Comparison of ENCODE assay signal across 19 cellular contexts in the genomic region with DNA sequence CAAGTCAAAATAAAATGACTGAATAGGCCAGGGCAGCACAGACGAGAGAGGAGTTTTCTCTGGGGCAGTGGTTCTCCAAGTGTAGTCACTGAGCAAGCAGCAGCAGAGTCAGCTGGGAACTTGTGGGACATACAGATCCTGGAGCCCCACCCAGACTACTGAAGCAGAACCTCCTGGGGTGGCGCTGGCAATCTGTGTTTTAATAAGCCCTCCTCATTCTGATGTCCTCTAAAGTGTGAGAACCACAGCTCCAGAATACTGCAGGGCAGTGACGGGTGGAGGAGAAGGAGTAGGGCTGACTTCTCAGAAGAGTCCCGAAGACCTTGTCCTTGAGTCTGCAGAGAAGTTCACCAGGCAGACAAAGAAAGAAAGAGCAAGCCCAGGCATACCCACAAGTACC.
DNase-seq lines count a peak whose midpoint lies in the region; ATAC-seq and TF ChIP-seq lines count a peak whose summit lies in the region.
"Had no signal": no experiment of that assay in that cellular context is flagged by ENCODE, and none has a peak within 500 bp of the region (broad histone marks: within the 10 kb centered on the region; RNA-seq: fewer than 3 reads in every experiment).

No MANE protein-coding gene starts in this region.

- TF ChIP-seq CTCF in mucosa of descending colon (IDR thresholded peaks at IDR 0.05): no peak
- no peak for TF ChIP-seq CTCF in thyroid gland (IDR thresholded peaks at IDR 0.05)

- no peaks in the 10 kb centered on the region for H3K27me3 ChIP-seq in thyroid gland

- no peaks in the 10 kb centered on the region for H3K36me3 Mint-ChIP-seq in activated CD4-positive, alpha-beta T cell treated with anti-CD3 and anti-CD28 coated beads, Interleukin-2, amount 10 ng/mL, durations not matched to agents 7 days and 5 days (ENCODE audit: low read depth)
- H3K36me3 Mint-ChIP-seq: CD14-positive monocyte had no signal

- no peak overlapping the region for H3K4me3 ChIP-seq in mucosa of descending colon
- H3K4me3 ChIP-seq in thyroid gland (replicated peaks in 1 of 3): no peak overlapping the region

- DNase-seq in HT-29 (ENCODE audit: low spot score) (peak; percentile 67), epithelial cell of prostate (ENCODE audit: low read depth, low spot score) (no peak), mucosa of descending colon (peak in 2 of 3 donors; percentile 35 to 47), thyroid gland (peak; percentile 69 to 86), SIG-M5 treated with dmso at 0.1 percent for 504 hours (lab: John Stamatoyannopoulos, UW; ENCODE audit: unreplicated experiment) (no peak), SW480 (ENCODE audit: low spot score) (no peak)
- no peak for DNase-seq in activated CD4-positive, alpha-beta T cell treated with anti-CD3 and anti-CD28 coated beads, Interleukin-2, amount 10 ng/mL, durations not matched to agents 7 days and 5 days
- DNase-seq: Caco-2; DMS53; HCEC 1CT; IMR-90; NCI-H1436; NCI-H2081; NCI-H2227 treated with DMSO at 0.1 percent for 48 hours; NCI-H526; NK-92 treated with Interleukin-12 subunit alpha and Interleukin-12 subunit beta, amount 100 ng/mL, for 24 hours; OCI-M1 had no signal

- no peaks in the 10 kb centered on the region for H3K4me1 Mint-ChIP-seq in activated CD4-positive, alpha-beta T cell treated with anti-CD3 and anti-CD28 coated beads, Interleukin-2, amount 10 ng/mL, durations not matched to agents 7 days and 5 days

- H3K4me3 Mint-ChIP-seq in activated CD4-positive, alpha-beta T cell treated with anti-CD3 and anti-CD28 coated beads, Interleukin-2, amount 10 ng/mL, durations not matched to agents 7 days and 5 days: no peak overlapping the region
- H3K4me3 Mint-ChIP-seq: CD14-positive monocyte had no signal

- no peaks in the 10 kb centered on the region for H3K9me3 ChIP-seq in mucosa of descending colon
- no peaks in the 10 kb centered on the region for H3K9me3 ChIP-seq in thyroid gland
- H3K9me3 ChIP-seq: Caco-2 had no signal

- peak; percentile 64 for ATAC-seq in mucosa of descending colon
- ATAC-seq in GM21526 (IDR thresholded peaks at IDR 0.05; ENCODE audit: low FRiP score, unreplicated experiment): no peak

- 24 to 46% methylated on average over 4 of the region's 4 CpGs for WGBS in thyroid gland, 2 donors

- intact Hi-C loops in mucosa of descending colon (cut with DNase I, micrococcal nuclease): no loop called here
- intact Hi-C loops in thyroid gland (cut with DNase I): no loop called here

- peak overlapping the region; percentile 41 for H3K27ac ChIP-seq in epithelial cell of prostate
- peak overlapping the region in 2 of 3 donors; percentile 70 to 73 for H3K27ac ChIP-seq in thyroid gland

- H3K4me1 ChIP-seq in mucosa of descending colon (ENCODE audit: low read depth) (peaks cover 2% of the 10 kb centered on the region), thyroid gland (peaks cover 10 to 13% of the 10 kb centered on the region in 2 donors)

- no peaks in the 10 kb centered on the region for H3K9me3 Mint-ChIP-seq in activated CD4-positive, alpha-beta T cell treated with anti-CD3 and anti-CD28 coated beads, Interleukin-2, amount 10 ng/mL, durations not matched to agents 7 days and 5 days

- CTCF ChIA-PET in activated CD4-positive, alpha-beta T cell treated with anti-CD3 and anti-CD28 coated beads, Interleukin-2, amount 10 ng/mL, durations not matched to agents 7 days and 5 days (lab: Charles Lee): interaction anchor here (0.6 kb wide), 1 partner anchor 49 kb away, joined by 3 read pairs; no protein-coding TSS in a partner anchor

- peaks cover 3% of the 10 kb centered on the region for H3K27me3 Mint-ChIP-seq in activated CD4-positive, alpha-beta T cell treated with anti-CD3 and anti-CD28 coated beads, Interleukin-2, amount 10 ng/mL, durations not matched to agents 7 days and 5 days

- peak in 1 of 2 donors; percentile 42 for TF ChIP-seq POLR2A in thyroid gland (IDR thresholded peaks at IDR 0.05)

- H3K27ac Mint-ChIP-seq in activated CD4-positive, alpha-beta T cell treated with anti-CD3 and anti-CD28 coated beads, Interleukin-2, amount 10 ng/mL, durations not matched to agents 7 days and 5 days: no peak overlapping the region
- H3K27ac Mint-ChIP-seq: CD14-positive monocyte had no signal

- H3K36me3 ChIP-seq in mucosa of descending colon (ENCODE audit: low read depth): no peaks in the 10 kb centered on the region
- no peaks in the 10 kb centered on the region for H3K36me3 ChIP-seq in thyroid gland

- POLR2A ChIA-PET in activated CD4-positive, alpha-beta T cell treated with anti-CD3 and anti-CD28 coated beads, Interleukin-2, amount 10 ng/mL, durations not matched to agents 7 days and 5 days (lab: Charles Lee): no interaction called here

Comparison
In these comparisons a context has a peak if more than half of its experiments do, and no peak if none do; other contexts are left out.
1. DNase-seq: peak in HT-29 (single experiment), mucosa of descending colon (2 of 3) and thyroid gland (2 of 2); none in epithelial cell of prostate (single experiment), SIG-M5 treated with dmso at 0.1 percent for 504 hours (single experiment), activated CD4-positive, alpha-beta T cell treated with anti-CD3 and anti-CD28 coated beads, Interleukin-2, amount 10 ng/mL, durations not matched to agents 7 days and 5 days (single experiment) and SW480 (single experiment).